8 cellular contexts compared by ENCODE assay signal in the genomic region with DNA sequence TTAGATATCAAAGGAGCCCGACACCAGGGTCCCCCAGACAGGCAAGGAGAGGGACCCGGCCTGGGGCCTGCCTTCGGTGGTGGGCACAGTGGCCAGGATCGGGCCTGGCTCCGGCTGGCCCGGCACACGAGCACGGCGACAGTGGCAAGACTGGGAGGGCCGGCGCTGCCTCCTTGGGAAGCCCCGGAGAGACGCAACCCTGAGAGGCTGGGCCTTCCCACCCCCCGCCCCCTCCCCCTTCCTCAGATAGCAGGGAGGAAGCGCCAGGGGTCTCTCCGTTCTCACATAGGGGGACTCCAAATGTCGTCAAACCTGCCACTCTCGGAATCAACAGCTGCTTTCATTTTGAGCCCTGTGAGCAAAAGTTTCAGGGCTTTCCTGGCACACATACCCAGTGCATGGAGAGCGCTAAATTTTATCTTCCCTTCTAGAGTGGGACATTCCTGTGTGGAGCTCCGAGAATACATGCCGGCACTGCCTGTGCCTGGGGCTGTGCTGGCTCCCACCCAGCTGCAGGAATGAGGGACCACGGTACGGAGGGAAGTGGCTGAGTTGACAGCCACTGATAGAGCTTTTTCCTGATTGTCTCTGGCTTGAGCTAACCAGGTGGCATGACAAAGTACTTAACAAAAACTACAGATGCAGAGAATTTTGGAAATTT.
DNase-seq lines count a peak whose midpoint lies in the region; ATAC-seq and TF ChIP-seq lines count a peak whose summit lies in the region.

No MANE protein-coding gene starts in this region.

- H3K27ac Mint-ChIP-seq in activated CD4-positive, alpha-beta memory T cell treated with anti-CD3 and anti-CD28 coated beads, Interleukin-2, amount 10 ng/mL, durations not matched to agents 7 days and 5 days = peak overlapping the region; percentile 62
- no peak overlapping the region for H3K27ac Mint-ChIP-seq in neural crest cell (ENCODE audit: unreplicated experiment)

- no peaks in the 10 kb centered on the region for H3K36me3 ChIP-seq in BLaER1 treated with 17β-estradiol and CSF1 and Interleukin-3, amounts not matched to agents 10 nM and 100 nM

- H3K9me3 ChIP-seq in BLaER1 treated with 17β-estradiol and CSF1 and Interleukin-3, amounts not matched to agents 10 nM and 100 nM (replicated peaks in 1 of 11) = no peaks in the 10 kb centered on the region

- TF ChIP-seq CTCF in fibroblast of the aortic adventitia (IDR thresholded peaks at IDR 0.05; ENCODE audit: insufficient read depth, low read length) (no peak), neural crest cell (conservative IDR thresholded peaks at IDR 0.05) (no peak)

- peaks cover 48% of the 10 kb centered on the region for H3K36me3 Mint-ChIP-seq in activated CD4-positive, alpha-beta memory T cell treated with anti-CD3 and anti-CD28 coated beads, Interleukin-2, amount 10 ng/mL, durations not matched to agents 7 days and 5 days (ENCODE audit: low read depth)
- H3K36me3 Mint-ChIP-seq in neural crest cell (ENCODE audit: low read depth) = no peaks in the 10 kb centered on the region

- peak overlapping the region; percentile 66 to 90 (median 74) for H3K4me3 ChIP-seq in BLaER1 treated with 17β-estradiol and CSF1 and Interleukin-3, amounts not matched to agents 10 nM and 100 nM
- H3K4me3 ChIP-seq in fibroblast of the aortic adventitia (ENCODE audit: low read depth, low read length) = peak overlapping the region; percentile 72

- peaks cover 58% of the 10 kb centered on the region for H3K4me1 Mint-ChIP-seq in activated CD4-positive, alpha-beta memory T cell treated with anti-CD3 and anti-CD28 coated beads, Interleukin-2, amount 10 ng/mL, durations not matched to agents 7 days and 5 days
- H3K4me1 Mint-ChIP-seq in neural crest cell = peaks cover 19% of the 10 kb centered on the region

- H3K9me3 Mint-ChIP-seq in activated CD4-positive, alpha-beta memory T cell treated with anti-CD3 and anti-CD28 coated beads, Interleukin-2, amount 10 ng/mL, durations not matched to agents 7 days and 5 days = no peaks in the 10 kb centered on the region
- H3K9me3 Mint-ChIP-seq in neural crest cell = no peaks in the 10 kb centered on the region

- H3K27me3 Mint-ChIP-seq in activated CD4-positive, alpha-beta memory T cell treated with anti-CD3 and anti-CD28 coated beads, Interleukin-2, amount 10 ng/mL, durations not matched to agents 7 days and 5 days = no peaks in the 10 kb centered on the region
- H3K27me3 Mint-ChIP-seq in neural crest cell (ENCODE audit: low read depth) = peaks cover 2% of the 10 kb centered on the region

- H3K4me1 ChIP-seq in BLaER1 treated with 17β-estradiol and CSF1 and Interleukin-3, amounts not matched to agents 10 nM and 100 nM = peaks cover 4 to 15% (median 7%) of the 10 kb centered on the region in 10 experiments; a peak in 12 of 20 replicates

- peak; percentile 30 for DNase-seq in GM19238 (ENCODE audit: insufficient read length, low spot score)
- no peak for DNase-seq in activated CD4-positive, alpha-beta memory T cell treated with anti-CD3 and anti-CD28 coated beads, Interleukin-2, amount 10 ng/mL, durations not matched to agents 7 days and 5 days
- peak; percentile 13 for DNase-seq in fibroblast of the aortic adventitia (ENCODE audit: low read depth)
- peak; percentile 22 for DNase-seq in neural crest cell (ENCODE audit: low read depth, low spot score)
- DNase-seq in LoVo (ENCODE audit: low spot score) = no peak
- no peak for DNase-seq in OCI-M2 (lab: John Stamatoyannopoulos, UW; ENCODE audit: unreplicated experiment)

- H3K4me3 Mint-ChIP-seq in activated CD4-positive, alpha-beta memory T cell treated with anti-CD3 and anti-CD28 coated beads, Interleukin-2, amount 10 ng/mL, durations not matched to agents 7 days and 5 days = peak overlapping the region; percentile 75
- peak overlapping the region; percentile 84 for H3K4me3 Mint-ChIP-seq in neural crest cell

- peak; percentile 42 for ATAC-seq in HG03378 (IDR thresholded peaks at IDR 0.05; ENCODE audit: unreplicated experiment)

- peak overlapping the region; percentile 70 to 91 (median 81) for H3K9ac ChIP-seq in BLaER1 treated with 17β-estradiol and CSF1 and Interleukin-3, amounts not matched to agents 10 nM and 100 nM

- H3K27me3 ChIP-seq in BLaER1 treated with 17β-estradiol and CSF1 and Interleukin-3, amounts not matched to agents 10 nM and 100 nM = peaks cover 4 to 28% (median 12%) of the 10 kb centered on the region in 11 experiments; a peak in 14 of 22 replicates

- POLR2A ChIA-PET in activated CD4-positive, alpha-beta memory T cell treated with anti-CD3 and anti-CD28 coated beads, Interleukin-2, amount 10 ng/mL, durations not matched to agents 7 days and 5 days (lab: Charles Lee) = interaction anchor here (0.6 to 7.9 kb wide), 22 partner anchors 9 to 617 kb away, joined by 3 to 143 read pairs (median 8); a partner anchor contains a TSS

- H4K20me1 ChIP-seq in BLaER1 treated with 17β-estradiol and CSF1 and Interleukin-3, amounts not matched to agents 10 nM and 100 nM = no peaks in the 10 kb centered on the region

- H3K4me2 ChIP-seq in BLaER1 treated with 17β-estradiol and CSF1 and Interleukin-3, amounts not matched to agents 10 nM and 100 nM = peak overlapping the region; percentile 83 to 100 (median 98)

- H3K27ac ChIP-seq in BLaER1 treated with 17β-estradiol and CSF1 and Interleukin-3, amounts not matched to agents 10 nM and 100 nM = peak overlapping the region; percentile 49 to 83 (median 67); a peak in 21 of 22 replicates

- CTCF ChIA-PET in activated CD4-positive, alpha-beta memory T cell treated with anti-CD3 and anti-CD28 coated beads, Interleukin-2, amount 10 ng/mL, durations not matched to agents 7 days and 5 days (lab: Charles Lee) = interaction anchor here (0.7 to 5.4 kb wide), 15 partner anchors 9 to 98 kb away, joined by 3 to 36 read pairs (median 6); a partner anchor contains a TSS

Comparison
In these comparisons a context has a peak if more than half of its experiments do, and no peak if none do; other contexts are left out.
1. DNase-seq: peak in GM19238 (single experiment), fibroblast of the aortic adventitia (single experiment) and neural crest cell (single experiment); none in activated CD4-positive, alpha-beta memory T cell treated with anti-CD3 and anti-CD28 coated beads, Interleukin-2, amount 10 ng/mL, durations not matched to agents 7 days and 5 days (single experiment), LoVo (single experiment) and OCI-M2 (single experiment).